1 cellular context compared by ENCODE assay signal in the genomic region with DNA sequence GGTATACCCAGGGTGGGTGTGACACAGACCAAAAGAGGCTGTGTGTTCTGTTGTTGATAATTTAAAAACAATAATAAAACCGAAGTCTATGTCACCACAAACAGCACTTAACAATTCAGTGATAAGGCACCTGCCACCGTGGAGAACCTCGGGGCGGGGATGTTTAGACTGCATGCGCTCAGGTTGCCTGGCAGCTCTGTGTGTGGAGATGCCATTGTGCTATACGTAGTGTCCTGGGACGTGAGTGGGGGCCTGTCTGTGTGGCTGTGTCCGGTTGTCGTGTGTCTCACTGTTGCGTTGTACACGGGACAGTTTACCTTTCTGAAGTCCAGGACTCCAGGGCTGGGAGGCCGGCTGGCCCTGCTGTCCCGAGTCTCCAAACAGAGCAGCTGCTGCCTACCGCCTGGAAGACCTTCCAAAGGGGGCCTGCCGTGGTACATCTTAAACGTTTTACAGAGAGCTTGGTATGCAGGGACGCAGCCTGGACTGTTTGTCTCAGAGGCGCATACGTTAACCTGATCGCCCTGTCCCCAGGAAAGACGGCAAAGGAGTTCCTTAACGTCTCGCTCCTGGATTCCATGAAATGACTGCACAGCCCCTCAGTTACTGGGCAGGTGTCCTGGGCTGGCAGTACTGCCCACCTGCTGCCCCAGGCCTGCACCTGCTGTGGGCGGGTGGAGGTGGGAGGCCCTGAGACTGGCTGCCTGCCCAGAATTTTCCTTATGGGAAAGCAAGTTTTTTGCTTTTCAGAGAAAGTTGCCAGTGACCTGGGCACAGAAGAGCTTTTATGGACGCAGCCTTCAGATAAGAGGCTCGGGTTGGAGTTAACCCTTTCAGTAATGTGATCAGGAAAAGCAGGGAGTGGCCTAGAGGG.
TF ChIP-seq lines count a peak whose summit lies in the region.

No MANE protein-coding gene starts in this region.

TF ChIP-seq in WTC11, 78 proteins besides CTCF, POLR2A, EP300 and RAD21:
- TF ChIP-seq, protein P1, sequence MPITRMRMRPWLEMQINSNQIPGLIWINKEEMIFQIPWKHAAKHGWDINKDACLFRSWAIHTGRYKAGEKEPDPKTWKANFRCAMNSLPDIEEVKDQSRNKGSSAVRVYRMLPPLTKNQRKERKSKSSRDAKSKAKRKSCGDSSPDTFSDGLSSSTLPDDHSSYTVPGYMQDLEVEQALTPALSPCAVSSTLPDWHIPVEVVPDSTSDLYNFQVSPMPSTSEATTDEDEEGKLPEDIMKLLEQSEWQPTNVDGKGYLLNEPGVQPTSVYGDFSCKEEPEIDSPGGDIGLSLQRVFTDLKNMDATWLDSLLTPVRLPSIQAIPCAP (CRISPR knock-in tag; IDR thresholded peaks at IDR 0.05): no peak
- TF ChIP-seq GABPB1 (CRISPR knock-in tag; IDR thresholded peaks at IDR 0.05): no peak
- no peak for TF ChIP-seq TCF7 (CRISPR knock-in tag; IDR thresholded peaks at IDR 0.05; ENCODE audit: low read depth)
- no peak for TF ChIP-seq ZNF423 (CRISPR knock-in tag; IDR thresholded peaks at IDR 0.05)
- TF ChIP-seq, protein P2, sequence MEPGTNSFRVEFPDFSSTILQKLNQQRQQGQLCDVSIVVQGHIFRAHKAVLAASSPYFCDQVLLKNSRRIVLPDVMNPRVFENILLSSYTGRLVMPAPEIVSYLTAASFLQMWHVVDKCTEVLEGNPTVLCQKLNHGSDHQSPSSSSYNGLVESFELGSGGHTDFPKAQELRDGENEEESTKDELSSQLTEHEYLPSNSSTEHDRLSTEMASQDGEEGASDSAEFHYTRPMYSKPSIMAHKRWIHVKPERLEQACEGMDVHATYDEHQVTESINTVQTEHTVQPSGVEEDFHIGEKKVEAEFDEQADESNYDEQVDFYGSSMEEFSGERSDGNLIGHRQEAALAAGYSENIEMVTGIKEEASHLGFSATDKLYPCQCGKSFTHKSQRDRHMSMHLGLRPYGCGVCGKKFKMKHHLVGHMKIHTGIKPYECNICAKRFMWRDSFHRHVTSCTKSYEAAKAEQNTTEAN (CRISPR knock-in tag; IDR thresholded peaks at IDR 0.05): no peak
- TF ChIP-seq RORB (CRISPR knock-in tag; IDR thresholded peaks at IDR 0.05): no peak
- TF ChIP-seq RELA (CRISPR knock-in tag; IDR thresholded peaks at IDR 0.05; ENCODE audit: borderline replicate concordance): no peak
- no peak for TF ChIP-seq FOXP1 (CRISPR knock-in tag; IDR thresholded peaks at IDR 0.05; ENCODE audit: borderline replicate concordance)
- TF ChIP-seq, protein P3, sequence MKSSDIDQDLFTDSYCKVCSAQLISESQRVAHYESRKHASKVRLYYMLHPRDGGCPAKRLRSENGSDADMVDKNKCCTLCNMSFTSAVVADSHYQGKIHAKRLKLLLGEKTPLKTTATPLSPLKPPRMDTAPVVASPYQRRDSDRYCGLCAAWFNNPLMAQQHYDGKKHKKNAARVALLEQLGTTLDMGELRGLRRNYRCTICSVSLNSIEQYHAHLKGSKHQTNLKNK (CRISPR knock-in tag; IDR thresholded peaks at IDR 0.05): no peak
- TF ChIP-seq, protein P4, sequence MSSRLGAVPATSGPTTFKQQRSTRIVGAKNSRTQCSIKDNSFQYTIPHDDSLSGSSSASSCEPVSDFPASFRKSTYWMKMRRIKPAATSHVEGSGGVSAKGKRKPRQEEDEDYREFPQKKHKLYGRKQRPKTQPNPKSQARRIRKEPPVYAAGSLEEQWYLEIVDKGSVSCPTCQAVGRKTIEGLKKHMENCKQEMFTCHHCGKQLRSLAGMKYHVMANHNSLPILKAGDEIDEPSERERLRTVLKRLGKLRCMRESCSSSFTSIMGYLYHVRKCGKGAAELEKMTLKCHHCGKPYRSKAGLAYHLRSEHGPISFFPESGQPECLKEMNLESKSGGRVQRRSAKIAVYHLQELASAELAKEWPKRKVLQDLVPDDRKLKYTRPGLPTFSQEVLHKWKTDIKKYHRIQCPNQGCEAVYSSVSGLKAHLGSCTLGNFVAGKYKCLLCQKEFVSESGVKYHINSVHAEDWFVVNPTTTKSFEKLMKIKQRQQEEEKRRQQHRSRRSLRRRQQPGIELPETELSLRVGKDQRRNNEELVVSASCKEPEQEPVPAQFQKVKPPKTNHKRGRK (CRISPR knock-in tag; IDR thresholded peaks at IDR 0.05; ENCODE audit: borderline replicate concordance): no peak
- TF ChIP-seq, protein P5, sequence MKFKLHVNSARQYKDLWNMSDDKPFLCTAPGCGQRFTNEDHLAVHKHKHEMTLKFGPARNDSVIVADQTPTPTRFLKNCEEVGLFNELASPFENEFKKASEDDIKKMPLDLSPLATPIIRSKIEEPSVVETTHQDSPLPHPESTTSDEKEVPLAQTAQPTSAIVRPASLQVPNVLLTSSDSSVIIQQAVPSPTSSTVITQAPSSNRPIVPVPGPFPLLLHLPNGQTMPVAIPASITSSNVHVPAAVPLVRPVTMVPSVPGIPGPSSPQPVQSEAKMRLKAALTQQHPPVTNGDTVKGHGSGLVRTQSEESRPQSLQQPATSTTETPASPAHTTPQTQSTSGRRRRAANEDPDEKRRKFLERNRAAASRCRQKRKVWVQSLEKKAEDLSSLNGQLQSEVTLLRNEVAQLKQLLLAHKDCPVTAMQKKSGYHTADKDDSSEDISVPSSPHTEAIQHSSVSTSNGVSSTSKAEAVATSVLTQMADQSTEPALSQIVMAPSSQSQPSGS (CRISPR knock-in tag; IDR thresholded peaks at IDR 0.05; ENCODE audit: borderline replicate concordance, low read depth): no peak
- no peak for TF ChIP-seq KAT7 (CRISPR knock-in tag; IDR thresholded peaks at IDR 0.05; ENCODE audit: borderline replicate concordance)
- TF ChIP-seq, protein P6, sequence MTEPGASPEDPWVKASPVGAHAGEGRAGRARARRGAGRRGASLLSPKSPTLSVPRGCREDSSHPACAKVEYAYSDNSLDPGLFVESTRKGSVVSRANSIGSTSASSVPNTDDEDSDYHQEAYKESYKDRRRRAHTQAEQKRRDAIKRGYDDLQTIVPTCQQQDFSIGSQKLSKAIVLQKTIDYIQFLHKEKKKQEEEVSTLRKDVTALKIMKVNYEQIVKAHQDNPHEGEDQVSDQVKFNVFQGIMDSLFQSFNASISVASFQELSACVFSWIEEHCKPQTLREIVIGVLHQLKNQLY (CRISPR knock-in tag; IDR thresholded peaks at IDR 0.05): no peak
- no peak for TF ChIP-seq GRHL2 (CRISPR knock-in tag; IDR thresholded peaks at IDR 0.05; ENCODE audit: insufficient replicate concordance, severe bottlenecking)
TF ChIP-seq in WTC11: peak in this region for 0.
